20 cellular contexts compared by ENCODE assay signal in genomic region chr1:51649593-51650091, GRCh38. TPM values are rescaled to one million over a fixed set of nuclear protein-coding genes. Genes with fewer than 3 reads are reported as not detected.
DNase-seq lines count a peak whose midpoint lies in the region; ATAC-seq, FAIRE-seq and TF ChIP-seq lines count a peak whose summit lies in the region.
"Had no signal": no experiment of that assay in that cellular context is flagged by ENCODE, and none has a peak within 500 bp of the region (broad histone marks: within the 10 kb centered on the region; RNA-seq: fewer than 3 reads in every experiment).

No MANE protein-coding gene starts in this region.

- H3K9me3 ChIP-seq in A549 (no peaks in the 10 kb centered on the region), endodermal cell (ENCODE audit: control insufficient read depth, low read length) (no peaks in the 10 kb centered on the region), psoas muscle (peaks cover 6% of the 10 kb centered on the region)

- H3K4me1 Mint-ChIP-seq in endodermal cell, result peaks cover 33% of the 10 kb centered on the region

- POLR2A ChIA-PET in A549 (lab: Yijun Ruan, JAX), result no interaction called here
- POLR2A ChIA-PET in HEK293T (lab: Yijun Ruan, JAX), result no interaction called here

- H3K27ac ChIP-seq in A549 (peak overlapping the region; percentile 57 to 82; a peak in 5 of 6 replicates), endodermal cell (ENCODE audit: low read depth, low read length) (no peak overlapping the region), psoas muscle (peak overlapping the region; percentile 76)
- H3K27ac ChIP-seq: skin epidermis had no signal

- H3K36me3 ChIP-seq in endodermal cell (ENCODE audit: control insufficient read depth, insufficient read depth, low read length) (no peaks in the 10 kb centered on the region), psoas muscle (ENCODE audit: insufficient read depth in 1 of 2, low read depth in 1 of 2) (peaks cover 0 to 29% of the 10 kb centered on the region in 2 donors)

- no peak for TF ChIP-seq RAD21 in A549 (conservative IDR thresholded peaks at IDR 0.05 in 1 of 2, IDR thresholded peaks at IDR 0.05 in 1 of 2)

- TF ChIP-seq EP300 in A549 (IDR thresholded peaks at IDR 0.05), result no peak

- TF ChIP-seq POLR2A in A549 (IDR thresholded peaks at IDR 0.05; ENCODE audit: low read length), result no peak

- no peaks in the 10 kb centered on the region for H3K36me3 Mint-ChIP-seq in endodermal cell (ENCODE audit: low read depth)

- no peaks in the 10 kb centered on the region for H3K27me3 ChIP-seq in endodermal cell (ENCODE audit: control insufficient read depth, insufficient read depth, low read length, poor library complexity, severe bottlenecking)
- no peaks in the 10 kb centered on the region for H3K27me3 ChIP-seq in psoas muscle (ENCODE audit: insufficient read depth in 3 of 3, low read length in 2 of 3)
- H3K27me3 ChIP-seq: heart right ventricle had no signal

- H3K4me1 ChIP-seq in A549, result peaks cover 69% of the 10 kb centered on the region
- peaks cover 8% of the 10 kb centered on the region for H3K4me1 ChIP-seq in endodermal cell (ENCODE audit: control insufficient read depth, insufficient read depth, low read length)
- H3K4me1 ChIP-seq in psoas muscle, result peaks cover 83% of the 10 kb centered on the region

- WGBS in A549 (ENCODE audit: missing lambda C conversion rate), result 74% methylated on average over 4 of the region's 4 CpGs
- WGBS in endodermal cell (ENCODE audit: insufficient coverage in 1 of 2, insufficient read length in 1 of 2), 2 experiments, result 87% methylated on average over 4 of the region's 4 CpGs; no CpG with 5 or more reads in 1 of the 2 experiments
- 82 to 89% (median 83%) methylated on average over 4 of the region's 4 CpGs for WGBS in psoas muscle, 3 donors

- H3K27me3 Mint-ChIP-seq in endodermal cell (ENCODE audit: insufficient read depth), result no peaks in the 10 kb centered on the region

- no peak for FAIRE-seq in A549 (lab: Jason Lieb, UNC)
- FAIRE-seq: G401.6, GM12878, urothelium cell line had no signal

- no peaks in the 10 kb centered on the region for H3K9me3 Mint-ChIP-seq in endodermal cell
- H3K9me3 Mint-ChIP-seq: T-helper 2 cell treated with Interferon-gamma antibody and Interleukin-4, amounts not matched to agents 5 μg/mL and 100 μg/mL, for 36 hours had no signal

- peak overlapping the region; percentile 44; the same call in 2 of the 3 replicates for H3K4me2 ChIP-seq in A549

- CTCF ChIA-PET in A549 (lab: Yijun Ruan, JAX), result no interaction called here
- CTCF ChIA-PET in HEK293T (lab: Yijun Ruan, JAX), result no interaction called here

- H3K4me3 ChIP-seq in A549, result no peak overlapping the region
- H3K4me3 ChIP-seq in endodermal cell (ENCODE audit: low read length), result no peak overlapping the region
- no peak overlapping the region for H3K4me3 ChIP-seq in psoas muscle
- H3K4me3 ChIP-seq: GM12878, heart right ventricle, skin epidermis had no signal

- no peak overlapping the region for H3K4me3 Mint-ChIP-seq in endodermal cell
- H3K4me3 Mint-ChIP-seq: T-helper 2 cell treated with Interferon-gamma antibody and Interleukin-4, amounts not matched to agents 5 μg/mL and 100 μg/mL, for 36 hours had no signal

- TF ChIP-seq CTCF in A549 (IDR thresholded peaks at IDR 0.05) (no peak), endodermal cell (conservative IDR thresholded peaks at IDR 0.05) (no peak), psoas muscle (IDR thresholded peaks at IDR 0.05) (no peak)

- DNase-seq in A549 (ENCODE audit: low read depth in 1 of 2, low spot score in 1 of 2) (no peak), HEK293T (ENCODE audit: extremely low spot score) (no peak), endodermal cell (no peak), psoas muscle (no peak), DMS79 treated with DMSO at 0.1 percent for 48 hours (lab: John Stamatoyannopoulos, UW) (no peak), SKM-1 treated with dmso at 0.1 percent for 144 hours (lab: John Stamatoyannopoulos, UW; ENCODE audit: unreplicated experiment) (no peak)
- DNase-seq: activated gamma-delta T cell, heart right ventricle, MM.1S, NCI-H187, NCI-H446 treated with DMSO at 0.1 percent for 48 hours, SIG-M5 had no signal

- H3K9ac ChIP-seq in endodermal cell (ENCODE audit: extremely low read depth, low read length, poor library complexity, severe bottlenecking), result no peak overlapping the region

- H3K27ac Mint-ChIP-seq in endodermal cell, result peak overlapping the region; percentile 29
- H3K27ac Mint-ChIP-seq: T-helper 2 cell treated with Interferon-gamma antibody and Interleukin-4, amounts not matched to agents 5 μg/mL and 100 μg/mL, for 36 hours had no signal

- intact Hi-C loops in psoas muscle (cut with DNase I), result no loop called here

- ATAC-seq in A549 (no peak), psoas muscle (no peak), GM21526 (IDR thresholded peaks at IDR 0.05; ENCODE audit: low FRiP score, unreplicated experiment) (no peak), GM19351 (IDR thresholded peaks at IDR 0.05; ENCODE audit: unreplicated experiment) (no peak)
- ATAC-seq: activated CD4-positive, CD25-positive, alpha-beta regulatory T cell treated with anti-CD3 and anti-CD28 coated beads, Interleukin-2, amount 50 U/mL, for 24 hours; GM12878; heart right ventricle had no signal

TF ChIP-seq in A549, 52 proteins besides CTCF, POLR2A, EP300 and RAD21:
- TF ChIP-seq RARB (CRISPR knock-in tag; IDR thresholded peaks at IDR 0.05), result no peak
- TF ChIP-seq PBX3 (IDR thresholded peaks at IDR 0.05), result no peak
- TF ChIP-seq MYC (IDR thresholded peaks at IDR 0.05; ENCODE audit: borderline replicate concordance, low read length), result no peak
- TF ChIP-seq KDM1A (IDR thresholded peaks at IDR 0.05; ENCODE audit: low read depth), result no peak
- no peak for TF ChIP-seq ZC3H11A (IDR thresholded peaks at IDR 0.05)
- no peak for TF ChIP-seq POLR2AphosphoS2 (conservative IDR thresholded peaks at IDR 0.05; ENCODE audit: low read length)
- TF ChIP-seq ZFP36 (IDR thresholded peaks at IDR 0.05; ENCODE audit: borderline replicate concordance, partially characterized antibody), result no peak
- TF ChIP-seq ATOH8 (CRISPR knock-in tag; IDR thresholded peaks at IDR 0.05; ENCODE audit: low read depth), result no peak
- no peak for TF ChIP-seq KDM5A (IDR thresholded peaks at IDR 0.05)
- TF ChIP-seq RCOR1 (IDR thresholded peaks at IDR 0.05; ENCODE audit: low read depth, low read length), result no peak
TF ChIP-seq in A549: peak in this region for 0.

TF ChIP-seq in HEK293T, 16 proteins besides CTCF, POLR2A, EP300 and RAD21:
- no peak for TF ChIP-seq HDGF (IDR thresholded peaks at IDR 0.05; ENCODE audit: borderline replicate concordance)
- peak; percentile 75 for TF ChIP-seq ZNF384 (IDR thresholded peaks at IDR 0.05)
- TF ChIP-seq TARDBP (IDR thresholded peaks at IDR 0.05), result no peak

RNA-seq across cellular contexts. Expression of gene OSBPL9, which starts 32.8 kb away (rescaled TPM):
- polyA plus RNA-seq in A549 (2011; rRNA removed) (93.7 and 108 TPM in 2 replicates), A549 (2017; fragmentation: RNase III; extraction: RNeasy Plus Mini Kit Qiagen cat#74134 plus additional on column Dnase treatment) (45.1 to 52.9 TPM (median 52.6 TPM) in 3 replicates), psoas muscle (10 to 100 TPM; 15.6 to 84.8 (median 60.6) TPM)
- polyA plus RNA-seq in A549 (2012; cell fraction: cytosol; rRNA removed), result 21.0 and 30.1 TPM in 2 replicates
- 12.7 and 18.9 TPM in 2 replicates for polyA plus RNA-seq in A549 (2012; cell fraction: nucleus; rRNA removed)
- polyA minus RNA-seq in A549 (2011; rRNA and poly(A)+ RNA removed), result 139 and 185 TPM in 2 replicates
- total RNA-seq in endodermal cell (10 to 100 TPM; 76.9 to 93.3 TPM), psoas muscle (100 to 1,000 TPM in 1 of 4 donors, 10 to 100 TPM in 3; 32.5 to 141 (median 52.0) TPM)
- polyA plus RNA-seq in endodermal cell (2013, experiment 1 of 2), result 88.6 TPM
- polyA plus RNA-seq in endodermal cell (2013, experiment 2 of 2), result 84.6 TPM
